Comparison of ENCODE assay signal across 21 cellular contexts in the genomic region with DNA sequence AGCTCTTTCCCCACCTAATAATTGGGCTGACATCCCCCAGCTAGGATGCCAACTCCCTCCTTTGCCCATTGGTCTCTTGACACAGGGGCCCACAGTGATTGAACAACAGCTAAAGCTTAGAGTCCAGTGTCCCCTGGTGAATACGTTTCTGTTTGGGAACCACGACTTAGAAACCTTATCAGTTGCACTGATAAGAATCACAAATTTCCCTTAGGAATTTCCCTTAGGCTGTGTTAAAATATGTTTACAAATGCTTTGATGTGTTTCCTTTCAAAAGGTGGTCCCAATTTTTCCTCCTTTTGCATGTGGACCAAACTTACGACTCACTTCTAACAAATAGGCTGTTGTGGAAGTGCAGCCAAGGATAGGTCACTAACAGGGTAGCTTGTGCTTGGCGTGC.
DNase-seq lines count a peak whose midpoint lies in the region; ATAC-seq and TF ChIP-seq lines count a peak whose summit lies in the region.
"Had no signal": no experiment of that assay in that cellular context is flagged by ENCODE, and none has a peak within 500 bp of the region (broad histone marks: within the 10 kb centered on the region; RNA-seq: fewer than 3 reads in every experiment).

No MANE protein-coding gene starts in this region.

- H3K9ac ChIP-seq in trophoblast cell (ENCODE audit: low read length): no peak overlapping the region
- H3K9ac ChIP-seq: BLaER1 treated with 17β-estradiol and CSF1 and Interleukin-3, amounts not matched to agents 10 nM and 100 nM; GM23248 had no signal

- H3K14ac ChIP-seq in trophoblast cell (ENCODE audit: low read length): no peak overlapping the region

- no peak overlapping the region for H2AFZ ChIP-seq in trophoblast cell (ENCODE audit: insufficient read depth, low read length, poor library complexity)
- H2AFZ ChIP-seq: GM23248 had no signal

- H3K4me3 ChIP-seq in fibroblast of the aortic adventitia (ENCODE audit: low read depth, low read length) (no peak overlapping the region), trophoblast cell (ENCODE audit: low read depth, low read length) (no peak overlapping the region), dorsolateral prefrontal cortex (no peak overlapping the region)
- H3K4me3 ChIP-seq: A549; BLaER1 treated with 17β-estradiol and CSF1 and Interleukin-3, amounts not matched to agents 10 nM and 100 nM; GM23248 had no signal

- no peaks in the 10 kb centered on the region for H3K9me3 ChIP-seq in trophoblast cell (ENCODE audit: insufficient read depth, low read depth, low read length)
- H3K9me3 ChIP-seq: BE2C had no signal

- no peaks in the 10 kb centered on the region for H3K36me3 ChIP-seq in trophoblast cell (ENCODE audit: control insufficient read depth in 1 of 2, insufficient read depth in 2 of 2, low read length in 2 of 2)
- H3K36me3 ChIP-seq: BE2C; BLaER1 treated with 17β-estradiol and CSF1 and Interleukin-3, amounts not matched to agents 10 nM and 100 nM had no signal

- H3K79me2 ChIP-seq in trophoblast cell (ENCODE audit: control insufficient read depth, insufficient read depth, low read length, poor library complexity): no peaks in the 10 kb centered on the region

- no peak overlapping the region for H4K12ac ChIP-seq in trophoblast cell (ENCODE audit: low read depth, low read length)

- peaks cover 12% of the 10 kb centered on the region for H3K79me1 ChIP-seq in trophoblast cell (ENCODE audit: low read length)

- no peak overlapping the region for H2BK120ac ChIP-seq in trophoblast cell (ENCODE audit: insufficient read depth, low read length, poor library complexity)

- WGBS in trophoblast cell (ENCODE audit: extremely low coverage, insufficient coverage, insufficient read length): no CpG with 5 or more reads among the region's 4 CpGs

- H2BK5ac ChIP-seq in trophoblast cell (ENCODE audit: low read depth, low read length, poor library complexity): no peak overlapping the region

- H4K8ac ChIP-seq in trophoblast cell (ENCODE audit: low read depth, low read length): no peak overlapping the region

- no peak overlapping the region for H3K18ac ChIP-seq in trophoblast cell (ENCODE audit: low read length)

- no peak overlapping the region for H3K4ac ChIP-seq in trophoblast cell (ENCODE audit: low read depth, low read length)

- H3K23ac ChIP-seq in trophoblast cell (ENCODE audit: low read length): no peak overlapping the region

- peak; percentile 21 for DNase-seq in A172 (ENCODE audit: low spot score)
- peak; percentile 54 for DNase-seq in M059J (ENCODE audit: low read depth)
- peak; percentile 26 for DNase-seq in fibroblast of the aortic adventitia (ENCODE audit: low read depth)
- DNase-seq in trophoblast cell: peak in 1 of 2 donors; percentile 64
- no peak for DNase-seq in dorsolateral prefrontal cortex
- no peak for DNase-seq in GDM1 (lab: John Stamatoyannopoulos, UW)
- DNase-seq: ACHN; AML-193; BE2C; Calu3; CD4-positive, alpha-beta T cell; CD8-positive, alpha-beta memory T cell; DMS53; DMS79 treated with DMSO at 0.1 percent for 48 hours; GM23248; H7; HCEC 1CT had no signal

- peaks cover 6 to 13% of the 10 kb centered on the region in 2 experiments for H3K4me1 ChIP-seq in trophoblast cell (ENCODE audit: control insufficient read depth in 1 of 2, insufficient read depth in 2 of 2, low read length in 2 of 2)
- H3K4me1 ChIP-seq: A549, BE2C had no signal

- no peak overlapping the region for H3K27ac ChIP-seq in trophoblast cell (ENCODE audit: low read depth, low read length)
- H3K27ac ChIP-seq in dorsolateral prefrontal cortex: no peak overlapping the region
- H3K27ac ChIP-seq: 22Rv1; A549; BLaER1 treated with 17β-estradiol and CSF1 and Interleukin-3, amounts not matched to agents 10 nM and 100 nM; GM23248 had no signal

- no peak overlapping the region for H2BK12ac ChIP-seq in trophoblast cell (ENCODE audit: low read length)

- H2AK5ac ChIP-seq in trophoblast cell (ENCODE audit: low read length): no peak overlapping the region

- H4K91ac ChIP-seq in trophoblast cell (ENCODE audit: low read depth, low read length): peak overlapping the region; percentile 25

- ATAC-seq in GM19463 (IDR thresholded peaks at IDR 0.05; ENCODE audit: unreplicated experiment): no peak
- ATAC-seq: A549 had no signal

- H3K4me2 ChIP-seq in trophoblast cell (ENCODE audit: low read length): no peak overlapping the region
- H3K4me2 ChIP-seq: A549; BLaER1 treated with 17β-estradiol and CSF1 and Interleukin-3, amounts not matched to agents 10 nM and 100 nM had no signal

- TF ChIP-seq CTCF in fibroblast of the aortic adventitia (IDR thresholded peaks at IDR 0.05; ENCODE audit: insufficient read depth, low read length) (no peak), dorsolateral prefrontal cortex (IDR thresholded peaks at IDR 0.05 in 54 of 56, conservative IDR thresholded peaks at IDR 0.05 in 2 of 56; ENCODE audit: low read depth in 1 of 56, partially characterized antibody in 56 of 56) (no peak)

- intact Hi-C loops in dorsolateral prefrontal cortex (cut with DNase I): no loop called here

- H3K27me3 ChIP-seq in trophoblast cell (ENCODE audit: insufficient read depth, low read length) (no peaks in the 10 kb centered on the region), dorsolateral prefrontal cortex (no peaks in the 10 kb centered on the region)
- H3K27me3 ChIP-seq: BE2C; BLaER1 treated with 17β-estradiol and CSF1 and Interleukin-3, amounts not matched to agents 10 nM and 100 nM had no signal

Comparison
In these comparisons a context has a peak if more than half of its experiments do, and no peak if none do; other contexts are left out.
1. DNase-seq: peak in A172 (single experiment), M059J (single experiment) and fibroblast of the aortic adventitia (single experiment); none in dorsolateral prefrontal cortex (0 of 10) and GDM1 (single experiment).